8 cellular contexts compared by ENCODE assay signal in the genomic region with DNA sequence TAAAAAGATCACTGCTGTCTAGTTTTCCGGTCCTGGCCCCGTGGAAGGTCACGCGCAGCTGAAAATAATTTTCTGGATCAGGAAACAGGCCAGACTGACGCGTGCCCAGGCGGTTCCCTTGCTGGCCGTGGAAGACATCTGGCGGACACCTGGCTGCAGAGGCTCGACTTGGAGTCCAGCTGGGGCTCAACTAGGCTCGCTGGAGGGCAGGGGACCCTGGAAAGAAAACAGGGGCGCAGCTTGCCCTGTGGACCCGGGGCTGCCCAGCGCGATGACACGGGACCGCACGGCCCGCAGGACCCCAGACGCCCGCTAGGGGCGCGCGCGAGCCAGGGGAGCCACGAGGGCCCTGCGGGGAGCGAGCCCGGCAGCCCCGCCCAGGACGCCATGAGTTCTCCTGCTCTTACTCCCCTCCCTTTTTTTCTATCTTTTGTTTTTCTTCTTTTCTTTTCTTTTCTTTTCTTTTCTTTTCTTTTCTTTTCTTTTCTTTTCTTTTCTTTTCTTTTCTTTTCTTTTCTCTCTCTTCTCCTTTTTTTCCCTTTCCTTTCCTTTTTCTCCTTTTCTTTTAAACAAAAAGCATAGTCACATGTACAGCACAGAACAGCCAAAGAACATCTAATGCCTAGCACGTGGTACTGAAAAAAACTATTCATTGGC. TPM values are rescaled to one million over a fixed set of nuclear protein-coding genes. Genes with fewer than 3 reads are reported as not detected.
DNase-seq lines count a peak whose midpoint lies in the region; ATAC-seq and TF ChIP-seq lines count a peak whose summit lies in the region.

No MANE protein-coding gene starts in this region.

- no peaks in the 10 kb centered on the region for H3K27me3 Mint-ChIP-seq in CD4-positive, alpha-beta memory T cell
- H3K27me3 Mint-ChIP-seq in mesothelial cell of epicardium (ENCODE audit: low read depth), result peaks cover 7% of the 10 kb centered on the region

- peak; percentile 88 for ATAC-seq in GM21825 (IDR thresholded peaks at IDR 0.05; ENCODE audit: unreplicated experiment)

- no peaks in the 10 kb centered on the region for H3K36me3 ChIP-seq in CD4-positive, alpha-beta memory T cell (ENCODE audit: insufficient read depth, low read length)

- CTCF ChIA-PET in CD4-positive, alpha-beta memory T cell (lab: Charles Lee; ENCODE audit: partially characterized antibody), result interaction anchor here (0.6 to 2.5 kb wide), 22 partner anchors 8 to 343 kb away, joined by 3 to 16 read pairs (median 4); a partner anchor contains a TSS

- H3K27me3 ChIP-seq in CD4-positive, alpha-beta memory T cell (ENCODE audit: insufficient read depth, low read length), result no peaks in the 10 kb centered on the region

- no peaks in the 10 kb centered on the region for H3K36me3 Mint-ChIP-seq in CD4-positive, alpha-beta memory T cell
- H3K36me3 Mint-ChIP-seq in mesothelial cell of epicardium, result no peaks in the 10 kb centered on the region

- H3K27ac Mint-ChIP-seq in CD4-positive, alpha-beta memory T cell, result peak overlapping the region in 4 of 7 donors; percentile 7 to 65 (median 58)
- no peak overlapping the region for H3K27ac Mint-ChIP-seq in mesothelial cell of epicardium

- POLR2A ChIA-PET in CD4-positive, alpha-beta memory T cell (lab: Charles Lee; ENCODE audit: partially characterized antibody), result interaction anchor here (1.0 to 1.4 kb wide), 4 partner anchors 16 to 82 kb away, joined by 3 to 4 read pairs (median 4); no protein-coding TSS in a partner anchor

- no peaks in the 10 kb centered on the region for H3K9me3 Mint-ChIP-seq in CD4-positive, alpha-beta memory T cell
- H3K9me3 Mint-ChIP-seq in mesothelial cell of epicardium, result peaks cover 5% of the 10 kb centered on the region

- intact Hi-C loops in CD4-positive, alpha-beta memory T cell (cut with micrococcal nuclease), result loop anchor here (1.0 to 2.0 kb wide), 3 partner anchors 43 to 340 kb away; a partner anchor contains a TSS

- H3K4me3 ChIP-seq in CD4-positive, alpha-beta memory T cell (ENCODE audit: low read length in 2 of 2), result peak overlapping the region in 1 of 2 donors; percentile 35

- DNase-seq in CD4-positive, alpha-beta memory T cell, result peak; percentile 63 to 77 (median 75)
- DNase-seq in NCI-H1048 (lab: John Stamatoyannopoulos, UW), result peak; percentile 18
- DNase-seq in activated CD4-positive, alpha-beta T cell treated with anti-CD3 and anti-CD28 coated beads, Interleukin-2, amount 50 U/mL, for 48 hours, result peak; percentile 86 to 87
- peak; percentile 88 for DNase-seq in ecto neural progenitor cell (ENCODE audit: low spot score)
- DNase-seq in mesothelial cell of epicardium (ENCODE audit: low spot score in 2 of 2, unreplicated experiment in 2 of 2), result peak; percentile 67 to 88
- DNase-seq in stimulated activated CD8-positive, alpha-beta memory T cell treated with anti-CD3 and anti-CD28 coated beads, Interleukin-4, amount 100 ng/mL, for 1 hour (ENCODE audit: low read depth in 2 of 2, low spot score in 1 of 2), result peak; percentile 51 to 52
- DNase-seq in superior temporal gyrus (ENCODE audit: extremely low spot score), result no peak

- peak; percentile 88 for TF ChIP-seq CTCF in mesothelial cell of epicardium (IDR thresholded peaks at IDR 0.05; ENCODE audit: unreplicated experiment)

- peak overlapping the region; percentile 57 to 83 (median 66) for H3K4me3 Mint-ChIP-seq in CD4-positive, alpha-beta memory T cell
- H3K4me3 Mint-ChIP-seq in mesothelial cell of epicardium, result peak overlapping the region; percentile 8

- H3K27ac ChIP-seq in CD4-positive, alpha-beta memory T cell (ENCODE audit: low read depth, low read length), result no peak overlapping the region

- H3K4me1 ChIP-seq in CD4-positive, alpha-beta memory T cell (ENCODE audit: insufficient read depth, low read length), result peaks cover 16% of the 10 kb centered on the region

- no peaks in the 10 kb centered on the region for H3K9me3 ChIP-seq in CD4-positive, alpha-beta memory T cell (ENCODE audit: control insufficient read depth in 1 of 2, low read length in 2 of 2)

- peaks cover 17 to 30% (median 22%) of the 10 kb centered on the region in 4 donors for H3K4me1 Mint-ChIP-seq in CD4-positive, alpha-beta memory T cell
- H3K4me1 Mint-ChIP-seq in mesothelial cell of epicardium, result no peaks in the 10 kb centered on the region

RNA-seq across cellular contexts. Expression of a gene that starts 43.2 kb away (rescaled TPM):
- total RNA-seq in CD4-positive, alpha-beta memory T cell, result 10 to 100 TPM; 35.7 to 39.3 TPM
- 100 to 1,000 TPM in 1 of 2 donors, 10 to 100 TPM in 1; 82.4 to 116 TPM for polyA plus RNA-seq in CD4-positive, alpha-beta memory T cell
- 31.9 to 36.4 TPM (median 33.4 TPM) in 3 replicates for total RNA-seq in mesothelial cell of epicardium
